In genomic region chr3:76353683-76354082, GRCh38 we compare ENCODE assay signal across 23 cellular contexts.
"Had no signal": no experiment of that assay in that cellular context is flagged by ENCODE, and none has a peak within 500 bp of the region (broad histone marks: within the 10 kb centered on the region; RNA-seq: fewer than 3 reads in every experiment).

No MANE protein-coding gene starts in this region.

- H3K9me3 Mint-ChIP-seq: stimulated activated naive B cell treated with anti-CD40 and anti-IgM and Interleukin-4, amounts not matched to agents 10 μg/mL and 1 μg/mL and 100 μg/mL, for 72 hours had no signal

- ATAC-seq: esophagus mucosa; gastrocnemius medialis; left lobe of liver; natural killer cell; right lobe of liver; stimulated activated naive B cell treated with anti-CD40 and anti-IgM and Interleukin-4, amounts not matched to agents 10 μg/mL and 1 μg/mL and 100 μg/mL, for 72 hours had no signal

- H3K9ac ChIP-seq: parathyroid adenoma had no signal

- H3K4me3 Mint-ChIP-seq: memory B cell; natural killer cell; stimulated activated naive B cell treated with anti-CD40 and anti-IgM and Interleukin-4, amounts not matched to agents 10 μg/mL and 1 μg/mL and 100 μg/mL, for 72 hours; stimulated activated naive CD8-positive, alpha-beta T cell treated with anti-CD3 and anti-CD28 coated beads, Interleukin-15, Interleukin-2, amounts not matched to agents 100 ng/mL and 50 ng/mL, for 24 hours had no signal

- H3K27me3 Mint-ChIP-seq: memory B cell; progenitor cell of endocrine pancreas; stimulated activated naive B cell treated with anti-CD40 and anti-IgM and Interleukin-4, amounts not matched to agents 10 μg/mL and 1 μg/mL and 100 μg/mL, for 72 hours; stimulated activated naive CD8-positive, alpha-beta T cell treated with anti-CD3 and anti-CD28 coated beads, Interleukin-15, Interleukin-2, amounts not matched to agents 100 ng/mL and 50 ng/mL, for 24 hours had no signal

- H3K27ac Mint-ChIP-seq: memory B cell; natural killer cell; progenitor cell of endocrine pancreas; stimulated activated naive B cell treated with anti-CD40 and anti-IgM and Interleukin-4, amounts not matched to agents 10 μg/mL and 1 μg/mL and 100 μg/mL, for 72 hours; stimulated activated naive CD8-positive, alpha-beta T cell treated with anti-CD3 and anti-CD28 coated beads, Interleukin-15, Interleukin-2, amounts not matched to agents 100 ng/mL and 50 ng/mL, for 24 hours had no signal

- H3K4me1 ChIP-seq: gastrocnemius medialis, parathyroid adenoma, right lobe of liver, tibial nerve, upper lobe of left lung had no signal

- H3K9me3 ChIP-seq: gastrocnemius medialis, neutrophil, right lobe of liver, thoracic aorta, tibial nerve, upper lobe of left lung had no signal

- H3K36me3 Mint-ChIP-seq: memory B cell; natural killer cell; stimulated activated naive B cell treated with anti-CD40 and anti-IgM and Interleukin-4, amounts not matched to agents 10 μg/mL and 1 μg/mL and 100 μg/mL, for 72 hours had no signal

- DNase-seq: dorsolateral prefrontal cortex; effector CD4-positive, alpha-beta T cell; foreskin fibroblast; gastrocnemius medialis; head of caudate nucleus; natural killer cell; right lobe of liver; small intestine; stimulated activated CD4-positive, alpha-beta T cell treated with anti-CD3 and anti-CD28 coated beads, Interleukin-15, amount 100 ng/mL, for 24 hours; stimulated activated CD4-positive, alpha-beta T cell treated with anti-CD3 and anti-CD28 coated beads, Interleukin-2, amount 100 ng/mL, for 48 hours; stimulated activated naive B cell treated with anti-CD40 and anti-IgM and Interleukin-4, amounts not matched to agents 10 μg/mL and 1 μg/mL and 100 μg/mL, for 72 hours; upper lobe of left lung had no signal

- H3K4me3 ChIP-seq: dorsolateral prefrontal cortex, gastrocnemius medialis, lung, right lobe of liver, thoracic aorta, tibial nerve, upper lobe of left lung had no signal

- H3K36me3 ChIP-seq: gastrocnemius medialis, neutrophil, right lobe of liver, thoracic aorta, tibial nerve, upper lobe of left lung had no signal

- H3K27me3 ChIP-seq: gastrocnemius medialis, neutrophil, right lobe of liver, tibial nerve, upper lobe of left lung had no signal

- H3K27ac ChIP-seq: dorsolateral prefrontal cortex, epithelial cell of prostate, gastrocnemius medialis, neutrophil, parathyroid adenoma, right lobe of liver, thoracic aorta, tibial nerve, upper lobe of left lung had no signal

- H3K79me2 ChIP-seq: parathyroid adenoma had no signal

- H3K4me1 Mint-ChIP-seq: memory B cell; natural killer cell; stimulated activated naive B cell treated with anti-CD40 and anti-IgM and Interleukin-4, amounts not matched to agents 10 μg/mL and 1 μg/mL and 100 μg/mL, for 72 hours had no signal

- H2AFZ ChIP-seq: parathyroid adenoma had no signal
